In genomic region chr1:12201343-12202189, GRCh38 we compare ENCODE assay signal across 2 cellular contexts.
A peak's percentile ranks its signal among the peaks of the same experiment; 100 is the strongest.
TF ChIP-seq lines count a peak whose summit lies in the region.

No MANE protein-coding gene starts in this region.

TF ChIP-seq in HEK293T, 16 proteins besides CTCF, POLR2A, EP300 and RAD21:
- TF ChIP-seq LEF1 (IDR thresholded peaks at IDR 0.05; ENCODE audit: borderline replicate concordance) (no peak), ARNT (IDR thresholded peaks at IDR 0.05) (no peak), ZNF384 (IDR thresholded peaks at IDR 0.05) (peak; percentile 49; the same call in 1 of the 2 replicates)

TF ChIP-seq in K562, 482 proteins besides CTCF, POLR2A, EP300 and RAD21 (continued from another document):
- no peak for TF ChIP-seq RBBP5 (IDR thresholded peaks at IDR 0.05; ENCODE audit: borderline replicate concordance, insufficient read depth, low read length, poor library complexity, severe bottlenecking)
- no peak for TF ChIP-seq LARP7 (IDR thresholded peaks at IDR 0.05)
- no peak for TF ChIP-seq DDX20 (tag; IDR thresholded peaks at IDR 0.05; ENCODE audit: low read depth)
- no peak for TF ChIP-seq MTF1 (CRISPR knock-in tag; IDR thresholded peaks at IDR 0.05; ENCODE audit: borderline replicate concordance)
- peak in 1 of 2 experiments; percentile 68; a peak in 2 of 4 replicates for TF ChIP-seq RCOR1 (IDR thresholded peaks at IDR 0.05; ENCODE audit: borderline replicate concordance in 1 of 2, low read depth in 2 of 2, low read length in 2 of 2)
- TF ChIP-seq ZC3H4 (CRISPR knock-in tag; IDR thresholded peaks at IDR 0.05; ENCODE audit: borderline replicate concordance): no peak
- no peak for TF ChIP-seq FOXK2 (conservative IDR thresholded peaks at IDR 0.05 in 1 of 2, IDR thresholded peaks at IDR 0.05 in 1 of 2; ENCODE audit: low read depth in 2 of 2)
- no peak for TF ChIP-seq DLX4 (CRISPR knock-in tag; IDR thresholded peaks at IDR 0.05)
- no peak for TF ChIP-seq ATF7 (IDR thresholded peaks at IDR 0.05)
- no peak for TF ChIP-seq ZNF696 (CRISPR knock-in tag; conservative IDR thresholded peaks at IDR 0.05)
- no peak for TF ChIP-seq MYC (IDR thresholded peaks at IDR 0.05; ENCODE audit: low read depth, low read length)
- no peak for TF ChIP-seq MYC (CRISPR knock-in tag; IDR thresholded peaks at IDR 0.05; ENCODE audit: borderline replicate concordance, low read depth)
- TF ChIP-seq PHF20 (IDR thresholded peaks at IDR 0.05; ENCODE audit: partially characterized antibody): no peak
- no peak for TF ChIP-seq ZNF134 (CRISPR knock-in tag; conservative IDR thresholded peaks at IDR 0.05)
- peak; percentile 41 for TF ChIP-seq POLR2G (IDR thresholded peaks at IDR 0.05; ENCODE audit: low read depth, low read length)
- TF ChIP-seq PHB (CRISPR knock-in tag; IDR thresholded peaks at IDR 0.05): no peak
- TF ChIP-seq, protein P1, sequence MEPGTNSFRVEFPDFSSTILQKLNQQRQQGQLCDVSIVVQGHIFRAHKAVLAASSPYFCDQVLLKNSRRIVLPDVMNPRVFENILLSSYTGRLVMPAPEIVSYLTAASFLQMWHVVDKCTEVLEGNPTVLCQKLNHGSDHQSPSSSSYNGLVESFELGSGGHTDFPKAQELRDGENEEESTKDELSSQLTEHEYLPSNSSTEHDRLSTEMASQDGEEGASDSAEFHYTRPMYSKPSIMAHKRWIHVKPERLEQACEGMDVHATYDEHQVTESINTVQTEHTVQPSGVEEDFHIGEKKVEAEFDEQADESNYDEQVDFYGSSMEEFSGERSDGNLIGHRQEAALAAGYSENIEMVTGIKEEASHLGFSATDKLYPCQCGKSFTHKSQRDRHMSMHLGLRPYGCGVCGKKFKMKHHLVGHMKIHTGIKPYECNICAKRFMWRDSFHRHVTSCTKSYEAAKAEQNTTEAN (CRISPR knock-in tag; IDR thresholded peaks at IDR 0.05): no peak
- TF ChIP-seq ZNF444 (CRISPR knock-in tag; IDR thresholded peaks at IDR 0.05): no peak
- no peak for TF ChIP-seq ATF4 (CRISPR knock-in tag; IDR thresholded peaks at IDR 0.05)
- TF ChIP-seq E2F3 (CRISPR knock-in tag; IDR thresholded peaks at IDR 0.05): no peak
- no peak for TF ChIP-seq FOXK1 (CRISPR knock-in tag; IDR thresholded peaks at IDR 0.05; ENCODE audit: borderline replicate concordance)
- peak; percentile 28 for TF ChIP-seq CHD4 (IDR thresholded peaks at IDR 0.05; ENCODE audit: insufficient read depth, insufficient replicate concordance, low read depth, low read length, poor library complexity, severe bottlenecking)
- no peak for TF ChIP-seq ZNF140 (CRISPR knock-in tag; IDR thresholded peaks at IDR 0.05)
- peak; percentile 74; the same call in 1 of the 2 replicates for TF ChIP-seq HDAC2 (IDR thresholded peaks at IDR 0.05)
- TF ChIP-seq RBM25 (IDR thresholded peaks at IDR 0.05; ENCODE audit: low read depth, low read length, severe bottlenecking): peak; percentile 97
- peak; percentile 98 for TF ChIP-seq BCOR (IDR thresholded peaks at IDR 0.05)
- no peak for TF ChIP-seq SMC3 (conservative IDR thresholded peaks at IDR 0.05; ENCODE audit: insufficient read depth, low read depth, low read length)
- peak; percentile 92 for TF ChIP-seq ZFP36 (IDR thresholded peaks at IDR 0.05; ENCODE audit: low read depth, low read length, partially characterized antibody)
- TF ChIP-seq ZNF174 (CRISPR knock-in tag; IDR thresholded peaks at IDR 0.05): no peak
- no peak for TF ChIP-seq BDP1 (IDR thresholded peaks at IDR 0.05; ENCODE audit: insufficient read depth, insufficient read length)
- TF ChIP-seq SNIP1 (IDR thresholded peaks at IDR 0.05; ENCODE audit: low read depth): no peak
- TF ChIP-seq, protein P2, sequence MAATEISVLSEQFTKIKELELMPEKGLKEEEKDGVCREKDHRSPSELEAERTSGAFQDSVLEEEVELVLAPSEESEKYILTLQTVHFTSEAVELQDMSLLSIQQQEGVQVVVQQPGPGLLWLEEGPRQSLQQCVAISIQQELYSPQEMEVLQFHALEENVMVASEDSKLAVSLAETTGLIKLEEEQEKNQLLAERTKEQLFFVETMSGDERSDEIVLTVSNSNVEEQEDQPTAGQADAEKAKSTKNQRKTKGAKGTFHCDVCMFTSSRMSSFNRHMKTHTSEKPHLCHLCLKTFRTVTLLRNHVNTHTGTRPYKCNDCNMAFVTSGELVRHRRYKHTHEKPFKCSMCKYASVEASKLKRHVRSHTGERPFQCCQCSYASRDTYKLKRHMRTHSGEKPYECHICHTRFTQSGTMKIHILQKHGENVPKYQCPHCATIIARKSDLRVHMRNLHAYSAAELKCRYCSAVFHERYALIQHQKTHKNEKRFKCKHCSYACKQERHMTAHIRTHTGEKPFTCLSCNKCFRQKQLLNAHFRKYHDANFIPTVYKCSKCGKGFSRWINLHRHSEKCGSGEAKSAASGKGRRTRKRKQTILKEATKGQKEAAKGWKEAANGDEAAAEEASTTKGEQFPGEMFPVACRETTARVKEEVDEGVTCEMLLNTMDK (IDR thresholded peaks at IDR 0.05; ENCODE audit: borderline replicate concordance, insufficient read depth, low read depth, low read length, poor library complexity, severe bottlenecking): no peak
- TF ChIP-seq, protein P3, sequence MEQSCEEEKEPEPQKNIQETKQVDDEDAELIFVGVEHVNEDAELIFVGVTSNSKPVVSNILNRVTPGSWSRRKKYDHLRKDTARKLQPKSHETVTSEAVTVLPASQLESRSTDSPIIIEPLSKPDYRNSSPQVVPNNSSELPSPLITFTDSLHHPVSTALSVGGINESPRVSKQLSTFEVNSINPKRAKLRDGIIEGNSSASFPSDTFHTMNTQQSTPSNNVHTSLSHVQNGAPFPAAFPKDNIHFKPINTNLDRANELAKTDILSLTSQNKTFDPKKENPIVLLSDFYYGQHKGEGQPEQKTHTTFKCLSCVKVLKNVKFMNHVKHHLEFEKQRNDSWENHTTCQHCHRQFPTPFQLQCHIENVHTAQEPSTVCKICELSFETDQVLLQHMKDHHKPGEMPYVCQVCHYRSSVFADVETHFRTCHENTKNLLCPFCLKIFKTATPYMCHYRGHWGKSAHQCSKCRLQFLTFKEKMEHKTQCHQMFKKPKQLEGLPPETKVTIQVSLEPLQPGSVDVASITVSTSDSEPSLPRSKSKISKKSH (CRISPR knock-in tag; IDR thresholded peaks at IDR 0.05): no peak
- no peak for TF ChIP-seq HDAC1 (IDR thresholded peaks at IDR 0.05)
- TF ChIP-seq ESRRA (IDR thresholded peaks at IDR 0.05; ENCODE audit: borderline replicate concordance, low read depth): 0 out of 2 replicates have a peak, but pooled peaks have one; percentile 13
- peak; percentile 85; the same call in 1 of the 2 replicates for TF ChIP-seq ADNP (tag; IDR thresholded peaks at IDR 0.05)
- TF ChIP-seq ZNF384 (IDR thresholded peaks at IDR 0.05; ENCODE audit: low read depth, low read length): peak; percentile 69
- TF ChIP-seq SMARCA5 (IDR thresholded peaks at IDR 0.05): peak; percentile 88; the same call in 1 of the 2 replicates
